In the genomic region with DNA sequence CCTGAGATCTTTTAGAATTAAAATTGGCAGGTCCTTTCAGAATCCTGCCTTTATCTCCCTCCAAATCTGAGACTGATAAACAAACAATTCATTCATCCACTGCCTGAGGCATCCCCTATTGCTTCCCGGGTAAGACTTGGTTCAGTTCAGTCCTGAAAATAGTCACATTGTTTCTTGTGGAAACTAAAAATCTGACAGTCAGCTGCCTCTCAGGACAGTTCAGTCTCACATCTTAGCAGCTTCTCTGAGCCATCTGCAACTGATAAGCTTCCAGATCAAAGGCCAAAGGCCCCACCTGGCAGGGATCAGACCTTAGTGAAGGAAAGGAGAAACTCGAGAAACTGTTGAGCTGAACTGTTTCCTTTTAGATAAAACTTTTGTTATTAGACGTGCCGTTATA, we compare ENCODE assay signal across 23 cellular contexts.
DNase-seq lines count a peak whose midpoint lies in the region; ATAC-seq, FAIRE-seq and TF ChIP-seq lines count a peak whose summit lies in the region.
"Had no signal": no experiment of that assay in that cellular context is flagged by ENCODE, and none has a peak within 500 bp of the region (broad histone marks: within the 10 kb centered on the region; RNA-seq: fewer than 3 reads in every experiment).

No MANE protein-coding gene starts in this region.

- H3K27me3 ChIP-seq in endothelial cell of umbilical vein (ENCODE audit: control insufficient read depth in 2 of 2, insufficient read depth in 2 of 2, low read length in 2 of 2), result no peaks in the 10 kb centered on the region
- no peaks in the 10 kb centered on the region for H3K27me3 ChIP-seq in osteoblast (ENCODE audit: insufficient read depth, low read length)
- H3K27me3 ChIP-seq: BLaER1 had no signal

- TF ChIP-seq CTCF in HFFc6 (IDR thresholded peaks at IDR 0.05) (no peak), endothelial cell of umbilical vein (IDR thresholded peaks at IDR 0.05; ENCODE audit: extremely low read depth in 1 of 2, insufficient read depth in 1 of 2, low read depth in 1 of 2, low read length in 2 of 2) (no peak), osteoblast (IDR thresholded peaks at IDR 0.05; ENCODE audit: extremely low read depth, low read depth, low read length) (no peak), chondrocyte (IDR thresholded peaks at IDR 0.05) (no peak)

- CTCF ChIA-PET in endothelial cell of umbilical vein (lab: Charles Lee), result no interaction called here

- POLR2A ChIA-PET in endothelial cell of umbilical vein (lab: Charles Lee), result no interaction called here

- H3K4me3 Mint-ChIP-seq in HFFc6, result no peak overlapping the region
- H3K4me3 Mint-ChIP-seq in chondrocyte (ENCODE audit: unreplicated experiment), result no peak overlapping the region
- H3K4me3 Mint-ChIP-seq: CD4-positive, alpha-beta T cell had no signal

- no peak overlapping the region for H3K4me2 ChIP-seq in endothelial cell of umbilical vein (ENCODE audit: insufficient read depth, low read length)
- no peak overlapping the region for H3K4me2 ChIP-seq in osteoblast (ENCODE audit: insufficient read depth, low read length)
- H3K4me2 ChIP-seq: BLaER1 had no signal

- H3K9ac ChIP-seq in endothelial cell of umbilical vein (replicated peaks; ENCODE audit: extremely low read depth, insufficient read depth, low read length), result no peak overlapping the region
- H3K9ac ChIP-seq: BLaER1 had no signal

- intact Hi-C loops in endothelial cell of umbilical vein (cut with micrococcal nuclease), result no loop called here

- H3K27ac ChIP-seq in endothelial cell of umbilical vein (ENCODE audit: insufficient read depth, low read depth, low read length) (no peak overlapping the region), osteoblast (ENCODE audit: low read depth, low read length) (no peak overlapping the region)
- H3K27ac ChIP-seq: BLaER1, SK-N-MC had no signal

- no peak for ATAC-seq in HG03280 (IDR thresholded peaks at IDR 0.05; ENCODE audit: unreplicated experiment)
- ATAC-seq: GM12878 had no signal

- no peaks in the 10 kb centered on the region for H3K36me3 ChIP-seq in endothelial cell of umbilical vein (ENCODE audit: control insufficient read depth in 2 of 2, extremely low read depth in 1 of 2, insufficient read depth in 2 of 2, low read length in 2 of 2)
- H3K36me3 ChIP-seq in osteoblast (ENCODE audit: insufficient read depth, low read length), result no peaks in the 10 kb centered on the region
- H3K36me3 ChIP-seq: BLaER1 had no signal

- H4K20me1 ChIP-seq in endothelial cell of umbilical vein (replicated peaks; ENCODE audit: control insufficient read depth, extremely low read depth, insufficient read depth, low read length) (no peaks in the 10 kb centered on the region), osteoblast (ENCODE audit: insufficient read depth, low read length) (no peaks in the 10 kb centered on the region)
- H4K20me1 ChIP-seq: BLaER1 had no signal

- H3K27ac Mint-ChIP-seq in HFFc6, result peak overlapping the region; percentile 4; the same call in 1 of the 2 replicates
- no peak overlapping the region for H3K27ac Mint-ChIP-seq in chondrocyte (ENCODE audit: unreplicated experiment)
- H3K27ac Mint-ChIP-seq: CD4-positive, alpha-beta T cell had no signal

- H3K4me3 ChIP-seq in endothelial cell of umbilical vein (replicated peaks in 1 of 3; ENCODE audit: insufficient read depth in 1 of 3, low read depth in 1 of 3, low read length in 3 of 3) (no peak overlapping the region), osteoblast (ENCODE audit: insufficient read depth, low read length) (no peak overlapping the region)
- H3K4me3 ChIP-seq: BLaER1, GM12878, SK-N-MC had no signal

- BruUV-seq in endothelial cell of umbilical vein (replicated peaks; lab: Mats Ljungman, UMichigan), result no TSS peak

- H2AFZ ChIP-seq in endothelial cell of umbilical vein (ENCODE audit: low read depth, low read length) (peak overlapping the region; percentile 10), osteoblast (ENCODE audit: low read length) (peak overlapping the region; percentile 8)

- dilution Hi-C loops in endothelial cell of umbilical vein (cut with MboI; ENCODE audit: extremely low pct_ligation_motif_present, low sequenced_read_pairs), result no loop called here

- H3K27me3 Mint-ChIP-seq in HFFc6 (ENCODE audit: insufficient read depth) (no peaks in the 10 kb centered on the region), chondrocyte (ENCODE audit: low read depth) (no peaks in the 10 kb centered on the region)
- H3K27me3 Mint-ChIP-seq: CD4-positive, alpha-beta T cell had no signal

- no peak for TF ChIP-seq POLR2A in endothelial cell of umbilical vein (IDR thresholded peaks at IDR 0.05; ENCODE audit: low read depth, low read length)

- peaks cover 9% of the 10 kb centered on the region; the same call in 1 of the 2 replicates for H3K36me3 Mint-ChIP-seq in HFFc6 (ENCODE audit: low read depth)
- no peaks in the 10 kb centered on the region for H3K36me3 Mint-ChIP-seq in chondrocyte (ENCODE audit: low read depth)

- no peaks in the 10 kb centered on the region for H3K9me3 Mint-ChIP-seq in HFFc6
- peaks cover 5% of the 10 kb centered on the region for H3K9me3 Mint-ChIP-seq in chondrocyte (ENCODE audit: low read depth)
- H3K9me3 Mint-ChIP-seq: CD4-positive, alpha-beta T cell had no signal

- peak; percentile 33 for FAIRE-seq in endothelial cell of umbilical vein (lab: Jason Lieb, UNC)
- FAIRE-seq: GM12878, H54 had no signal

- DNase-seq in HFFc6 (no peak), M059J (ENCODE audit: low read depth) (peak; percentile 34), endothelial cell of umbilical vein (ENCODE audit: low read depth, low spot score) (no peak), osteoblast (ENCODE audit: insufficient read length, low spot score, missing footprints) (no peak), Ammon's horn (ENCODE audit: low spot score) (no peak), chondrocyte (ENCODE audit: low spot score) (no peak)
- DNase-seq: CD4-positive, alpha-beta T cell; DMS 273 treated with DMSO at 0.1 percent for 48 hours; DMS79 treated with DMSO at 0.1 percent for 48 hours; KG1; NCI-H1694; NCI-H2081; NCI-H2171; NCI-H345; NCI-H524; RPMI8226; SHP77 had no signal

- H3K79me2 ChIP-seq in endothelial cell of umbilical vein (ENCODE audit: control insufficient read depth, insufficient read depth, low read length), result no peaks in the 10 kb centered on the region
- H3K79me2 ChIP-seq in osteoblast (ENCODE audit: insufficient read depth, low read length), result no peaks in the 10 kb centered on the region

- no peaks in the 10 kb centered on the region for H3K9me1 ChIP-seq in endothelial cell of umbilical vein (replicated peaks; ENCODE audit: control insufficient read depth, extremely low read depth, insufficient read depth, low read length)

- H3K9me3 ChIP-seq in endothelial cell of umbilical vein (replicated peaks; ENCODE audit: control insufficient read depth, insufficient read depth, low read length) (no peaks in the 10 kb centered on the region), osteoblast (ENCODE audit: low read depth, low read length) (no peaks in the 10 kb centered on the region)
- H3K9me3 ChIP-seq: BLaER1, Caco-2 had no signal

- H3K4me1 ChIP-seq in endothelial cell of umbilical vein (ENCODE audit: control insufficient read depth, extremely low read depth, insufficient read depth, low read length) (no peaks in the 10 kb centered on the region), osteoblast (ENCODE audit: insufficient read depth, low read length) (peaks cover 17% of the 10 kb centered on the region)
- H3K4me1 ChIP-seq: BLaER1, Caco-2 had no signal

- H3K4me1 Mint-ChIP-seq in HFFc6 (ENCODE audit: low read depth), result peaks cover 59% of the 10 kb centered on the region
- H3K4me1 Mint-ChIP-seq in chondrocyte (ENCODE audit: low read depth), result peaks cover 14% of the 10 kb centered on the region

TF ChIP-seq in endothelial cell of umbilical vein, 7 proteins besides CTCF, POLR2A, EP300 and RAD21:
- TF ChIP-seq, protein P1, sequence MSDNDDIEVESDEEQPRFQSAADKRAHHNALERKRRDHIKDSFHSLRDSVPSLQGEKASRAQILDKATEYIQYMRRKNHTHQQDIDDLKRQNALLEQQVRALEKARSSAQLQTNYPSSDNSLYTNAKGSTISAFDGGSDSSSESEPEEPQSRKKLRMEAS (IDR thresholded peaks at IDR 0.05; ENCODE audit: insufficient read depth, insufficient read length), result no peak
- no peak for TF ChIP-seq POLR2AphosphoS5 (IDR thresholded peaks at IDR 0.05; ENCODE audit: insufficient read depth, low read depth, low read length)
- TF ChIP-seq GATA2 (IDR thresholded peaks at IDR 0.05; ENCODE audit: insufficient read depth, insufficient read length, low read depth, low read length), result no peak
- TF ChIP-seq EZH2 (IDR thresholded peaks at IDR 0.05; ENCODE audit: borderline replicate concordance, low read depth, low read length, severe bottlenecking), result no peak
- TF ChIP-seq FOS (IDR thresholded peaks at IDR 0.05; ENCODE audit: borderline replicate concordance, insufficient read depth, low read length), result no peak
